ENCODE assay signal across 21 cellular contexts in genomic region chr9:33241298-33241697, GRCh38. TPM values are rescaled to one million over a fixed set of nuclear protein-coding genes. Genes with fewer than 3 reads are reported as not detected.
"Had no signal": no experiment of that assay in that cellular context is flagged by ENCODE, and none has a peak within 500 bp of the region (broad histone marks: within the 10 kb centered on the region; RNA-seq: fewer than 3 reads in every experiment).

No MANE protein-coding gene starts in this region.

- H3K27ac ChIP-seq: heart left ventricle, uterus had no signal

- H3K4me3 Mint-ChIP-seq: natural killer cell treated with Interleukin-12 subunit alpha and Interleukin-12 subunit beta and Interleukin-15 and Interleukin-18, amount 100 ng/mL, for 72 hours; type B pancreatic cell had no signal

- DNase-seq: cerebellar nuclear complex; dermis blood vessel endothelial cell; heart left ventricle; hippocampal formation; mammary epithelial cell; posterior cingulate gyrus; stimulated activated CD4-positive, alpha-beta T cell treated with anti-CD3 and anti-CD28 coated beads, Interleukin-12 subunit alpha, Interleukin-12 subunit beta, amount 100 ng/mL, for 4 hours; stimulated activated naive CD4-positive, alpha-beta T cell treated with Interleukin-2 at 50 U/mL for 16 hours; uterus had no signal

- H3K36me3 ChIP-seq: heart left ventricle, uterus had no signal

- H3K27ac Mint-ChIP-seq: natural killer cell treated with Interleukin-12 subunit alpha and Interleukin-12 subunit beta and Interleukin-15 and Interleukin-18, amount 100 ng/mL, for 72 hours; type B pancreatic cell had no signal

- H3K27me3 ChIP-seq: heart left ventricle, uterus had no signal

- H3K4me3 ChIP-seq: heart left ventricle, uterus had no signal

- H3K9me3 Mint-ChIP-seq: natural killer cell treated with Interleukin-12 subunit alpha and Interleukin-12 subunit beta and Interleukin-15 and Interleukin-18, amount 100 ng/mL, for 72 hours; type B pancreatic cell had no signal

- H3K9me3 ChIP-seq: heart left ventricle, uterus had no signal

- ATAC-seq: natural killer cell treated with Interleukin-12 subunit alpha and Interleukin-12 subunit beta and Interleukin-15 and Interleukin-18, amount 100 ng/mL, for 72 hours; sciatic nerve had no signal

- H3K36me3 Mint-ChIP-seq: natural killer cell treated with Interleukin-12 subunit alpha and Interleukin-12 subunit beta and Interleukin-15 and Interleukin-18, amount 100 ng/mL, for 72 hours; type B pancreatic cell had no signal

- H3K4me1 ChIP-seq: uterus had no signal

RNA-seq across cellular contexts. Expression of gene SPINK4, which starts 1.3 kb away (rescaled TPM):
- total RNA-seq: dermis blood vessel endothelial cell; fibroblast of lung; frontal cortex; glomerular endothelial cell; heart left ventricle; kidney epithelial cell; lower leg skin; mammary epithelial cell; natural killer cell treated with Interleukin-12 subunit alpha and Interleukin-12 subunit beta and Interleukin-15 and Interleukin-18, amount 100 ng/mL, for 72 hours; omental fat pad; pulmonary artery endothelial cell; sciatic nerve; skeletal muscle tissue; uterus had no signal
- polyA plus RNA-seq: esophagus, fibroblast of lung, heart left ventricle, mammary epithelial cell had no signal
